8 cellular contexts compared by ENCODE assay signal in genomic region chr15:98649621-98649995, GRCh38. TPM values are rescaled to one million over a fixed set of nuclear protein-coding genes. Genes with fewer than 3 reads are reported as not detected.
A peak's percentile ranks its signal among the peaks of the same experiment; 100 is the strongest.
DNase-seq lines count a peak whose midpoint lies in the region; ATAC-seq and TF ChIP-seq lines count a peak whose summit lies in the region.

No MANE protein-coding gene starts in this region.

- H3K9me3 ChIP-seq in esophagus muscularis mucosa (no peaks in the 10 kb centered on the region), transverse colon (no peaks in the 10 kb centered on the region)

- intact Hi-C loops in esophagus muscularis mucosa (cut with DNase I): loop anchor here (5.0 to 10.0 kb wide), 3 partner anchors 205 to 428 kb away; no protein-coding TSS in a partner anchor
- intact Hi-C loops in transverse colon (cut with DNase I; ENCODE audit: low total_unique reads): loop anchor here (10.0 kb wide), 2 partner anchors 85 to 405 kb away; no protein-coding TSS in a partner anchor

- no peak overlapping the region for H3K27ac Mint-ChIP-seq in natural killer cell treated with Interleukin-12 subunit alpha and Interleukin-12 subunit beta and Interleukin-15 and Interleukin-18, amount 100 ng/mL, for 72 hours

- H3K36me3 Mint-ChIP-seq in natural killer cell treated with Interleukin-12 subunit alpha and Interleukin-12 subunit beta and Interleukin-15 and Interleukin-18, amount 100 ng/mL, for 72 hours: no peaks in the 10 kb centered on the region

- peaks cover 20 to 30% of the 10 kb centered on the region in 2 donors for H3K4me1 Mint-ChIP-seq in natural killer cell treated with Interleukin-12 subunit alpha and Interleukin-12 subunit beta and Interleukin-15 and Interleukin-18, amount 100 ng/mL, for 72 hours (ENCODE audit: low read depth in 2 of 2)

- WGBS in esophagus muscularis mucosa: 0% methylated on average over 4 of the region's 45 CpGs
- 5% methylated on average over 37 of the region's 45 CpGs; no CpG with 5 or more reads in 1 of the 2 donors for WGBS in transverse colon (ENCODE audit: low coverage in 1 of 2), 2 donors

- no peak for ATAC-seq in natural killer cell treated with Interleukin-12 subunit alpha and Interleukin-12 subunit beta and Interleukin-15 and Interleukin-18, amount 100 ng/mL, for 72 hours
- no peak for ATAC-seq in HG03520 (IDR thresholded peaks at IDR 0.05; ENCODE audit: unreplicated experiment)
- ATAC-seq in GM18505 (IDR thresholded peaks at IDR 0.05; ENCODE audit: unreplicated experiment): no peak

- DNase-seq in CD1c-positive myeloid dendritic cell (ENCODE audit: extremely low spot score) (peak; percentile 35), LNCaP clone FGC (ENCODE audit: low read depth) (no peak), activated T-cell treated with anti-CD3 and anti-CD28 coated beads for 48 hours (ENCODE audit: low read depth) (peak; percentile 38), esophagus muscularis mucosa (ENCODE audit: extremely low spot score) (no peak), transverse colon (peak; percentile 52)
- DNase-seq in natural killer cell treated with Interleukin-12 subunit alpha and Interleukin-12 subunit beta and Interleukin-15 and Interleukin-18, amount 100 ng/mL, for 72 hours (ENCODE audit: low spot score): peak; percentile 66

- TF ChIP-seq EP300 in esophagus muscularis mucosa (IDR thresholded peaks at IDR 0.05) (no peak), transverse colon (IDR thresholded peaks at IDR 0.05; ENCODE audit: low read depth) (no peak)

- H3K9me3 Mint-ChIP-seq in natural killer cell treated with Interleukin-12 subunit alpha and Interleukin-12 subunit beta and Interleukin-15 and Interleukin-18, amount 100 ng/mL, for 72 hours: no peaks in the 10 kb centered on the region

- in situ Hi-C loops in transverse colon (cut with MboI; ENCODE audit: low pct_ligation_motif_present in 1 of 4, low pct_unique_long_range_greater_than_20kb in 1 of 4, low sequenced_read_pairs in 3 of 4): loop anchor here in 2 of 4 donors (10.0 to 25.0 kb wide), 2 partner anchors 135 to 413 kb away; no protein-coding TSS in a partner anchor

- H3K4me3 ChIP-seq in LNCaP clone FGC (ENCODE audit: low read depth, low read length) (peak overlapping the region; percentile 63), esophagus muscularis mucosa (peak overlapping the region; percentile 74 to 94 (median 86)), transverse colon (peak overlapping the region; percentile 62 to 90 (median 80))

- H3K36me3 ChIP-seq in esophagus muscularis mucosa: no peaks in the 10 kb centered on the region
- H3K36me3 ChIP-seq in transverse colon: no peaks in the 10 kb centered on the region

- peaks cover 14 to 45% (median 40%) of the 10 kb centered on the region in 4 donors for H3K4me1 ChIP-seq in esophagus muscularis mucosa
- peaks cover 7 to 37% (median 12%) of the 10 kb centered on the region in 4 donors for H3K4me1 ChIP-seq in transverse colon

- H3K27me3 Mint-ChIP-seq in natural killer cell treated with Interleukin-12 subunit alpha and Interleukin-12 subunit beta and Interleukin-15 and Interleukin-18, amount 100 ng/mL, for 72 hours: peaks cover 27 to 48% of the 10 kb centered on the region in 2 donors

- H3K27ac ChIP-seq in esophagus muscularis mucosa (replicated peaks in 1 of 4): peak overlapping the region; percentile 90 to 97 (median 94)
- peak overlapping the region; percentile 95 to 98 (median 96) for H3K27ac ChIP-seq in transverse colon

- H3K27me3 ChIP-seq in esophagus muscularis mucosa (no peaks in the 10 kb centered on the region), transverse colon (peaks cover 15% of the 10 kb centered on the region)

- TF ChIP-seq POLR2A in esophagus muscularis mucosa (IDR thresholded peaks at IDR 0.05; ENCODE audit: low read depth) (no peak), transverse colon (IDR thresholded peaks at IDR 0.05) (no peak), GM18505 (IDR thresholded peaks at IDR 0.05; ENCODE audit: borderline replicate concordance, extremely low read depth, insufficient read depth, insufficient read length) (no peak)

- TF ChIP-seq CTCF in LNCaP clone FGC (IDR thresholded peaks at IDR 0.05; ENCODE audit: control insufficient read depth, extremely low read depth, insufficient read depth): no peak
- TF ChIP-seq CTCF in esophagus muscularis mucosa (IDR thresholded peaks at IDR 0.05): peak in 1 of 3 experiments; percentile 47
- TF ChIP-seq CTCF in transverse colon (IDR thresholded peaks at IDR 0.05): peak; percentile 28 to 51 (median 35)

- peak overlapping the region; percentile 74 for H3K4me3 Mint-ChIP-seq in natural killer cell treated with Interleukin-12 subunit alpha and Interleukin-12 subunit beta and Interleukin-15 and Interleukin-18, amount 100 ng/mL, for 72 hours

RNA-seq across cellular contexts. Expression of gene IGF1R, which starts 1.3 kb away (rescaled TPM):
- 10 to 100 TPM; 33.6 to 95.3 (median 49.7) TPM for total RNA-seq in esophagus muscularis mucosa
- 10 to 100 TPM; 10.3 to 12.6 TPM for total RNA-seq in natural killer cell treated with Interleukin-12 subunit alpha and Interleukin-12 subunit beta and Interleukin-15 and Interleukin-18, amount 100 ng/mL, for 72 hours
- 100 to 1,000 TPM in 2 of 4 donors, 10 to 100 TPM in 2; 49.4 to 239 (median 109) TPM for total RNA-seq in transverse colon

Comparison
In these comparisons a context has a peak if more than half of its experiments do, and no peak if none do; other contexts are left out.
1. DNase-seq: peak in CD1c-positive myeloid dendritic cell (single experiment), activated T-cell treated with anti-CD3 and anti-CD28 coated beads for 48 hours (single experiment), natural killer cell treated with Interleukin-12 subunit alpha and Interleukin-12 subunit beta and Interleukin-15 and Interleukin-18, amount 100 ng/mL, for 72 hours (single experiment) and transverse colon (single experiment); none in LNCaP clone FGC (single experiment) and esophagus muscularis mucosa (single experiment).
2. Peak in every context shown above with its lines, with median percentiles within 50 percentile points of each other: H3K4me3 ChIP-seq.